Comparison of ENCODE assay signal across 8 cellular contexts in genomic region chr12:100200450-100201181, GRCh38. TPM values are rescaled to one million over a fixed set of nuclear protein-coding genes. Genes with fewer than 3 reads are reported as not detected.
DNase-seq lines count a peak whose midpoint lies in the region; ATAC-seq and TF ChIP-seq lines count a peak whose summit lies in the region.

Gene ACTR6, plus strand, starts transcription at chr12:100200815. Its CDS starts 37 bp downstream, at chr12:100200852.

- POLR2A ChIA-PET in PC-3 (lab: Charles Lee; ENCODE audit: unreplicated experiment), result interaction anchor here (0.7 kb wide), 1 partner anchor 23 kb away, joined by 5 read pairs; no protein-coding TSS in a partner anchor

- peak; percentile 88 for ATAC-seq in GM21576 (IDR thresholded peaks at IDR 0.05; ENCODE audit: unreplicated experiment)
- ATAC-seq in PC-3, result peak; percentile 81

- TSS peak; percentile 91 for BruUV-seq in PC-3 (replicated peaks; lab: Mats Ljungman, UMichigan)

- H4K20me1 ChIP-seq in PC-3 (ENCODE audit: low read length), result no peaks in the 10 kb centered on the region

- DNase-seq in DMS153 treated with DMSO at 0.1 percent for 48 hours (lab: John Stamatoyannopoulos, UW; ENCODE audit: unreplicated experiment) (peak; percentile 86), PC-3 (peak; percentile 99), activated T-cell treated with anti-CD3 and anti-CD28 coated beads for 48 hours (ENCODE audit: low read depth) (peak; percentile 89)
- peak; percentile 92 to 97 for DNase-seq in stimulated activated CD8-positive, alpha-beta memory T cell treated with anti-CD3 and anti-CD28 coated beads, Interleukin-7, amount 100 ng/mL, for 4 hours (ENCODE audit: low read depth in 2 of 2)

- H3K27ac ChIP-seq in PC-3 (ENCODE audit: low read length), result peak within 1 kb of the TSS; percentile 33
- peak within 1 kb of the TSS; percentile 80 to 87 for H3K27ac ChIP-seq in esophagus (ENCODE audit: low read depth in 2 of 2, low read length in 1 of 2)
- H3K27ac ChIP-seq in muscle layer of duodenum (ENCODE audit: low read length), result peak within 1 kb of the TSS; percentile 68

- H3K4me3 ChIP-seq in PC-3 (ENCODE audit: low read length) (peak within 1 kb of the TSS; percentile 85), esophagus (ENCODE audit: low read depth in 1 of 2, low read length in 2 of 2) (peak within 1 kb of the TSS; percentile 68 to 77), muscle layer of duodenum (ENCODE audit: low read depth in 1 of 2, low read length in 2 of 2) (peak within 1 kb of the TSS; percentile 77 to 95)

- H3K79me2 ChIP-seq in PC-3 (ENCODE audit: low read length), result peaks cover 50% of the 10 kb centered on the region

- no peak for TF ChIP-seq RAD21 in Ishikawa (IDR thresholded peaks at IDR 0.05; ENCODE audit: low read depth)

- no peaks in the 10 kb centered on the region for H3F3A ChIP-seq in PC-3 (ENCODE audit: low read length, unreplicated experiment)

- H2AFZ ChIP-seq in PC-3 (ENCODE audit: low read length), result peak within 1 kb of the TSS; percentile 91

- peak within 1 kb of the TSS; percentile 80 for H3K4me2 ChIP-seq in PC-3 (ENCODE audit: low read length)

- H3K27me3 ChIP-seq in PC-3 (ENCODE audit: low read length) (no peaks in the 10 kb centered on the region), esophagus (ENCODE audit: control insufficient read depth in 1 of 2, insufficient read depth in 2 of 2, low read length in 2 of 2) (no peaks in the 10 kb centered on the region), muscle layer of duodenum (ENCODE audit: low read depth, low read length) (no peaks in the 10 kb centered on the region)

- WGBS in esophagus, 2 donors, result 0% methylated on average over 38 of the region's 38 CpGs

- H3K36me3 ChIP-seq in PC-3 (ENCODE audit: low read depth, low read length) (peaks cover under 1% of the 10 kb centered on the region; the same call in 1 of the 2 replicates), esophagus (ENCODE audit: control insufficient read depth in 2 of 2, insufficient read depth in 2 of 2, low read length in 1 of 2) (no peaks in the 10 kb centered on the region), muscle layer of duodenum (ENCODE audit: control insufficient read depth in 1 of 2, insufficient read depth in 2 of 2, low read length in 2 of 2) (no peaks in the 10 kb centered on the region)

- H3K9me3 ChIP-seq in PC-3 (ENCODE audit: low read length) (no peaks in the 10 kb centered on the region), esophagus (ENCODE audit: control insufficient read depth in 2 of 2, insufficient read depth in 1 of 2, low read depth in 1 of 2, low read length in 1 of 2) (no peaks in the 10 kb centered on the region), muscle layer of duodenum (ENCODE audit: control insufficient read depth in 1 of 2, low read length in 2 of 2) (no peaks in the 10 kb centered on the region)

- no peaks in the 10 kb centered on the region for H3K9me2 ChIP-seq in PC-3 (replicated peaks; ENCODE audit: low read length)

- H3K9ac ChIP-seq in PC-3 (ENCODE audit: low read length), result peak within 1 kb of the TSS; percentile 76

- CTCF ChIA-PET in PC-3 (lab: Charles Lee), result interaction anchor here (0.5 to 0.7 kb wide), 5 partner anchors 9 to 142 kb away, joined by 3 to 7 read pairs (median 5); no protein-coding TSS in a partner anchor

- intact Hi-C loops in PC-3 (cut with micrococcal nuclease), result loop anchor here (1.0 to 5.0 kb wide), 7 partner anchors 24 to 389 kb away; partner anchors contain the start of genes BLTP3B, DEPDC4 and SCYL2

- peaks cover 36% of the 10 kb centered on the region for H3K4me1 ChIP-seq in PC-3 (ENCODE audit: insufficient read depth, low read length)
- peaks cover 3 to 5% of the 10 kb centered on the region in 2 donors for H3K4me1 ChIP-seq in esophagus (ENCODE audit: control insufficient read depth in 2 of 2, insufficient read depth in 2 of 2, low read length in 1 of 2)
- H3K4me1 ChIP-seq in muscle layer of duodenum (ENCODE audit: control insufficient read depth in 1 of 2, insufficient read depth in 2 of 2, low read length in 2 of 2), result peaks cover 5 to 19% of the 10 kb centered on the region in 2 donors

- TF ChIP-seq CTCF in PC-3 (conservative IDR thresholded peaks at IDR 0.05; ENCODE audit: low read depth, low read length), result no peak

- no peak for TF ChIP-seq EP300 in Ishikawa (IDR thresholded peaks at IDR 0.05; ENCODE audit: borderline replicate concordance)

TF ChIP-seq in Ishikawa, 13 proteins besides CTCF, POLR2A, EP300 and RAD21:
- peak; percentile 14; the same call in 1 of the 2 replicates for TF ChIP-seq TEAD4 (IDR thresholded peaks at IDR 0.05)
- peak; percentile 54; the same call in 1 of the 2 replicates for TF ChIP-seq YY1 (IDR thresholded peaks at IDR 0.05; ENCODE audit: low read depth)
- no peak; the same call in 1 of the 2 replicates for TF ChIP-seq EGR1 (IDR thresholded peaks at IDR 0.05)
- no peak for TF ChIP-seq CEBPB (IDR thresholded peaks at IDR 0.05)
- TF ChIP-seq TAF1 (IDR thresholded peaks at IDR 0.05; ENCODE audit: low read depth), result peak; percentile 79; the same call in 1 of the 2 replicates
- peak; percentile 29; the same call in 1 of the 2 replicates for TF ChIP-seq FOXM1 (IDR thresholded peaks at IDR 0.05; ENCODE audit: borderline replicate concordance, low read depth)
- TF ChIP-seq, protein P1, sequence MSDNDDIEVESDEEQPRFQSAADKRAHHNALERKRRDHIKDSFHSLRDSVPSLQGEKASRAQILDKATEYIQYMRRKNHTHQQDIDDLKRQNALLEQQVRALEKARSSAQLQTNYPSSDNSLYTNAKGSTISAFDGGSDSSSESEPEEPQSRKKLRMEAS (IDR thresholded peaks at IDR 0.05), result peak; percentile 57

RNA-seq across cellular contexts. Expression of gene ACTR6, which starts in this region (rescaled TPM):
- 18.4 and 21.2 TPM in 2 replicates for total RNA-seq in PC-3 (2014; rRNA removed)
- polyA plus RNA-seq in esophagus, result 10 to 100 TPM; 11.5 to 14.2 TPM

Comparison
In these comparisons a context has a peak if more than half of its experiments do, and no peak if none do; other contexts are left out.
1. Peak in every context shown above with its lines: DNase-seq, ATAC-seq, H3K4me3 ChIP-seq and H3K27ac ChIP-seq.
2. H3K27ac ChIP-seq: peak in every context shown above with its lines; median percentile 84 in esophagus; 68 in muscle layer of duodenum; 33 in PC-3.